ENCODE assay signal across 17 cellular contexts in the genomic region with DNA sequence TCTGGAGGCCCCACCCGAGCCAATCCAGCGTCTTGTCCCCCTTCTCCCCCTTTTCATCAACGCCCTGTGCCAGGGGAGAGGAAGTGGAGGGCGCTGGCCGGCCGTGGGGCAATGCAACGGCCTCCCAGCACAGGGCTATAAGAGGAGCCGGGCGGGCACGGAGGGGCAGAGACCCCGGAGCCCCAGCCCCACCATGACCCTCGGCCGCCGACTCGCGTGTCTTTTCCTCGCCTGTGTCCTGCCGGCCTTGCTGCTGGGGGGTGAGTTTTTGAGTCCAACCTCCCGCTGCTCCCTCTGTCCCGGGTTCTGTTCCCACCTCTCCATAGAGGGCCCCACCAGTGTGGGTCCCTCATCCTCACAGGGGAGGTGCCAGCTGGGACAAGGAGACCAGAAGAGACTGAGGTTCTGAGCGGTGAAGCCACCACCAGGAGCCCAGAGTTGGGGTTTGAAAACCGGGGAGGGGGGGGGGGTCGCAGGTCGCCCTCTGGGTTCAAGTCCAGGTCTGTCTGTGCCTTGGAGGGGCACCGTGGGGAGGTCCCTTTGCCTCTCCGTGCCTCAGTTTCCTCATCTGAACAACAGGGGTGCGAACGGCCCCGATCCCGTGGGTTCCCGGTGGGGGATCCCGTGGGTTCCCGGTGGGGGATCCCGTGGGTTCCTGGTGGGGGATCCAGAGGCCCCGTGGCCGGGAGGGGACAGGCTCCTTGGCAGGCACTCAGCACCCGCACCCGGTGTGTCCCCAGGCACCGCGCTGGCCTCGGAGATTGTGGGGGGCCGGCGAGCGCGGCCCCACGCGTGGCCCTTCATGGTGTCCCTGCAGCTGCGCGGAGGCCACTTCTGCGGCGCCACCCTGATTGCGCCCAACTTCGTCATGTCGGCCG. TPM values are rescaled to one million over a fixed set of nuclear protein-coding genes. Genes with fewer than 3 reads are reported as not detected.
A peak's percentile ranks its signal among the peaks of the same experiment; 100 is the strongest.
DNase-seq lines count a peak whose midpoint lies in the region; TF ChIP-seq lines count a peak whose summit lies in the region.
"Had no signal": no experiment of that assay in that cellular context is flagged by ENCODE, and none has a peak within 500 bp of the region (broad histone marks: within the 10 kb centered on the region; RNA-seq: fewer than 3 reads in every experiment).

A gene (plus strand): TSS at position 168 of the 878 bp plus-strand sequence. CDS start 26 bp downstream, at position 194.

- peak within 1 kb of the TSS; percentile 66 for H3K4ac ChIP-seq in neuronal stem cell (ENCODE audit: low read length)

- no peaks in the 10 kb centered on the region for H3K9me3 ChIP-seq in adipocyte (ENCODE audit: control insufficient read depth, low read length)
- H3K9me3 ChIP-seq in neuronal stem cell (replicated peaks in 1 of 2; ENCODE audit: control insufficient read depth in 2 of 2, insufficient read depth in 1 of 2, low read depth in 1 of 2, low read length in 2 of 2): no peaks in the 10 kb centered on the region
- no peaks in the 10 kb centered on the region for H3K9me3 ChIP-seq in transverse colon

- peak within 1 kb of the TSS; percentile 41 for H2BK12ac ChIP-seq in neuronal stem cell (ENCODE audit: low read length)

- intact Hi-C loops in transverse colon (cut with DNase I; ENCODE audit: low total_unique reads): no loop called here

- H2BK15ac ChIP-seq in neuronal stem cell (ENCODE audit: low read length): peak within 1 kb of the TSS; percentile 58

- H2AK5ac ChIP-seq in neuronal stem cell (ENCODE audit: low read depth, low read length): peak within 1 kb of the TSS; percentile 90

- no peak within 1 kb of the TSS for H3K14ac ChIP-seq in neuronal stem cell (ENCODE audit: low read length)

- no CpG with 5 or more reads among the region's 55 CpGs for WGBS in neuronal stem cell (ENCODE audit: extremely low coverage in 2 of 2, insufficient read length in 2 of 2, insufficient replicate concordance in 1 of 2), 2 donors
- WGBS in transverse colon (ENCODE audit: low coverage in 1 of 2), 2 donors: 67% methylated on average over 40 of the region's 55 CpGs; no CpG with 5 or more reads in 1 of the 2 donors

- no peaks in the 10 kb centered on the region for H3K36me3 ChIP-seq in adipocyte (ENCODE audit: control insufficient read depth, insufficient read depth, low read length, severe bottlenecking)
- no peaks in the 10 kb centered on the region for H3K36me3 ChIP-seq in neuronal stem cell (replicated peaks in 1 of 2; ENCODE audit: control insufficient read depth in 2 of 2, insufficient read depth in 2 of 2, low read length in 2 of 2)
- no peaks in the 10 kb centered on the region for H3K36me3 ChIP-seq in transverse colon

- no peak within 1 kb of the TSS for H3K4me2 ChIP-seq in neuronal stem cell (ENCODE audit: insufficient read depth, low read length, poor library complexity, severe bottlenecking)

- H4K8ac ChIP-seq in neuronal stem cell (ENCODE audit: low read depth, low read length): no peak within 1 kb of the TSS

- H3K4me3 ChIP-seq in adipocyte (ENCODE audit: low read length) (peak within 1 kb of the TSS; percentile 72), neuronal stem cell (ENCODE audit: low read length in 2 of 2) (no peak within 1 kb of the TSS), transverse colon (peak within 1 kb of the TSS in 1 of 4 donors; percentile 1)
- H3K4me3 ChIP-seq: lung had no signal

- no peak within 1 kb of the TSS for H2AFZ ChIP-seq in neuronal stem cell (ENCODE audit: low read length)

- no peak for TF ChIP-seq POLR2A in transverse colon (IDR thresholded peaks at IDR 0.05)

- H2BK5ac ChIP-seq in neuronal stem cell (ENCODE audit: low read length): no peak within 1 kb of the TSS

- H3K23ac ChIP-seq in neuronal stem cell (ENCODE audit: low read depth, low read length, poor library complexity): no peak within 1 kb of the TSS

- H3K18ac ChIP-seq in neuronal stem cell (ENCODE audit: low read length): peak within 1 kb of the TSS; percentile 57

- H4K91ac ChIP-seq in neuronal stem cell (ENCODE audit: low read depth, low read length, poor library complexity): no peak within 1 kb of the TSS

- peak; percentile 45 for DNase-seq in SIG-M5 treated with dmso at 0.1 percent for 504 hours (lab: John Stamatoyannopoulos, UW; ENCODE audit: unreplicated experiment)
- no peak for DNase-seq in SIG-M5 (lab: John Stamatoyannopoulos, UW)
- no peak for DNase-seq in adipocyte (ENCODE audit: low read depth)
- no peak for DNase-seq in neuronal stem cell (ENCODE audit: low spot score)
- no peak for DNase-seq in transverse colon
- no peak for DNase-seq in HUDEP-2 (lab: John Stamatoyannopoulos, UW; ENCODE audit: unreplicated experiment in 76 of 76)
- no peak for DNase-seq in activated T-cell treated with anti-CD3 and anti-CD28 coated beads for 4 hours
- no peak for DNase-seq in mesenteric fat pad (ENCODE audit: low spot score)
- DNase-seq: activated CD4-positive, alpha-beta T cell treated with anti-CD3 and anti-CD28 coated beads for 48 hours; activated T-cell treated with anti-CD3 and anti-CD28 coated beads, Interleukin-2, amount 50 U/mL, for 48 hours; CD4-positive, alpha-beta T cell; NCI-H1930; nephron progenitor cell had no signal

- no peak within 1 kb of the TSS for H2BK120ac ChIP-seq in neuronal stem cell (ENCODE audit: low read depth, low read length)

- in situ Hi-C loops in transverse colon (cut with MboI; ENCODE audit: low pct_ligation_motif_present in 1 of 4, low pct_unique_long_range_greater_than_20kb in 1 of 4, low sequenced_read_pairs in 3 of 4): loop anchor here in 3 of 4 donors (10.0 to 25.0 kb wide), 5 partner anchors 72 to 135 kb away; a partner anchor contains a TSS

- H3K27ac ChIP-seq in neuronal stem cell (replicated peaks; ENCODE audit: low read length) (no peak within 1 kb of the TSS), transverse colon (peak within 1 kb of the TSS; percentile 62 to 87 (median 78))
- H3K27ac ChIP-seq: 22Rv1 had no signal

- H3K4me1 ChIP-seq in adipocyte (ENCODE audit: control insufficient read depth, insufficient read depth, low read length): peaks cover 13% of the 10 kb centered on the region
- peaks cover 0 to 3% of the 10 kb centered on the region in 2 donors for H3K4me1 ChIP-seq in neuronal stem cell (ENCODE audit: control insufficient read depth in 2 of 2, insufficient read depth in 1 of 2, low read depth in 1 of 2, low read length in 2 of 2)
- peaks cover 0 to 13% (median 3%) of the 10 kb centered on the region in 4 donors for H3K4me1 ChIP-seq in transverse colon

- H3K9ac ChIP-seq in adipocyte (ENCODE audit: low read length) (peak within 1 kb of the TSS; percentile 89), neuronal stem cell (ENCODE audit: low read depth, low read length, poor library complexity) (no peak within 1 kb of the TSS)

- H3K27me3 ChIP-seq in adipocyte (replicated peaks; ENCODE audit: control insufficient read depth, insufficient read depth, low read length) (no peaks in the 10 kb centered on the region), neuronal stem cell (ENCODE audit: control insufficient read depth in 3 of 3, insufficient read depth in 3 of 3, low read depth in 1 of 3, low read length in 3 of 3) (peaks cover 0 to 12% (median 0%) of the 10 kb centered on the region in 3 experiments), transverse colon (peaks cover 60% of the 10 kb centered on the region)

- no peak for TF ChIP-seq CTCF in transverse colon (IDR thresholded peaks at IDR 0.05)

- H3K79me1 ChIP-seq in neuronal stem cell (ENCODE audit: low read depth, low read length): no peaks in the 10 kb centered on the region

- no peak for TF ChIP-seq EP300 in transverse colon (IDR thresholded peaks at IDR 0.05; ENCODE audit: low read depth)

RNA-seq across cellular contexts. Expression of the gene that starts here (rescaled TPM):
- not detected for polyA plus RNA-seq in neuronal stem cell (2013, experiment 1 of 2)
- polyA plus RNA-seq in neuronal stem cell (2013, experiment 2 of 2): not detected
- total RNA-seq in transverse colon: 1 to 10 TPM in 1 of 4 donors, under 1 TPM in 1, not detected in 2; 0.79 to 2.2 TPM
- 1.3 TPM for total RNA-seq in mesenteric fat pad
- total RNA-seq: CD4-positive, alpha-beta T cell; epithelial cell of proximal tubule; H4 had no signal
